ENCODE assay signal across 10 cellular contexts in the genomic region with DNA sequence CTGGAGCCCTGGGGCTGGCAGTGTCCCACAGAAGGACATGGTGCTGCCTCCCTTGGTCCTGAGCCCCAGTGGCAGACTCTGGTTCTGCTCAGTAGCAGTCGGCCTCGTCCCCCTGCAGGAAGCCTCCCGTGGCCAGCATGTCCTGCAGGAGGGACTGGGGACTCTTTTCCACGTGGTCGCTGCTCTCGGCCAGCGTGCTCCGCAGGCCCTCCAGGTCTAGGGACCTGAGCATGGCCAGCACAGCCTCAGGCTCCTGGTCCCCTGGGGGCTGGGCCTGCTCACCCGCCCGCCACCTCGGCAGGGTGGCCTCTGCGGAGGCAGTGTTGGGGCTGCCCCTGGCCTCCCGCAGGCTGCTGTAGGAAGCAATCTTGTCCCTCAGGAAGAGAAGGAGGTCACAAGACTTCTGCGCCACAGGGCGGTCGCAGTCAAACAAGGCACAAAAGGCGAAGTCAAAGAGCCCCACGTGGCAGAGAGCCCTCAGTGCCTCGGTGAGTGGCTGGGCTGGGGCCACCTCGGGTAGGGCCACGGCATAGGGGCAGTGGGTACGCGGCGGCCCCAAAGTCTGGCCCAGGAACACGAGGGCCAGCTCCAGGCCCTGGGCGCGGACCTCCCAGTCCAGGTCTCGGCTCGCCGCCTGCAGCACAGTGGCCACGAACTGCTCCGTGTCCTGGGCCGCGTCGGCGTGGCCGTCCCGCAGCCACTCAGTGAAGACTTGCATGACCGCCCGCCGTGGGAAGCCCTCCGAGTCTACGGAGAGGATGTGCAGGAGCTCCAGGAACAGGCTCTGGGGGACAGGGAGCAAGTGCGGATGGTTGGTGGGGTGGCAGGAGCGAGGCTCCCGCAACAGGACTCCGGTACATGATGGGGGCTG. TPM values are rescaled to one million over a fixed set of nuclear protein-coding genes. Genes with fewer than 3 reads are reported as not detected.
DNase-seq lines count a peak whose midpoint lies in the region; ATAC-seq, FAIRE-seq and TF ChIP-seq lines count a peak whose summit lies in the region.
"Had no signal": no experiment of that assay in that cellular context is flagged by ENCODE, and none has a peak within 500 bp of the region (broad histone marks: within the 10 kb centered on the region; RNA-seq: fewer than 3 reads in every experiment).

No MANE protein-coding gene starts in this region.

- H3K4me3 ChIP-seq in WERI-Rb-1 (ENCODE audit: low read depth, low read length) (no peak overlapping the region), left lung (no peak overlapping the region)
- H3K4me3 ChIP-seq: dorsolateral prefrontal cortex had no signal

- TF ChIP-seq CTCF in WERI-Rb-1 (IDR thresholded peaks at IDR 0.05; ENCODE audit: low read depth, low read length) (no peak), left lung (IDR thresholded peaks at IDR 0.05) (no peak), type B pancreatic cell (conservative IDR thresholded peaks at IDR 0.05) (peak; percentile 30)

- H3K27me3 ChIP-seq in WERI-Rb-1 (ENCODE audit: insufficient read depth, low read depth, severe bottlenecking) (no peaks in the 10 kb centered on the region), left lung (no peaks in the 10 kb centered on the region)
- H3K27me3 ChIP-seq: dorsolateral prefrontal cortex had no signal

- H3K27ac ChIP-seq in WERI-Rb-1, result no peak overlapping the region
- no peak overlapping the region for H3K27ac ChIP-seq in left lung
- H3K27ac ChIP-seq: dorsolateral prefrontal cortex had no signal

- H3K9me3 Mint-ChIP-seq in activated naive CD4-positive, alpha-beta T cell treated with anti-CD3 and anti-CD28 coated beads, Interleukin-2, amount 10 ng/mL, durations not matched to agents 7 days and 5 days, result no peaks in the 10 kb centered on the region
- no peaks in the 10 kb centered on the region for H3K9me3 Mint-ChIP-seq in type B pancreatic cell

- DNase-seq in activated naive CD4-positive, alpha-beta T cell treated with anti-CD3 and anti-CD28 coated beads, Interleukin-2, amount 10 ng/mL, durations not matched to agents 7 days and 5 days, result peak; percentile 21
- no peak for DNase-seq in activated naive CD4-positive, alpha-beta T cell treated with Interleukin-2 at 50 U/mL for 16 hours
- DNase-seq in WERI-Rb-1, result peak; percentile 22
- DNase-seq in left lung, result peak; percentile 29 to 80
- DNase-seq in type B pancreatic cell (ENCODE audit: extremely low spot score, unreplicated experiment), result no peak
- no peak for DNase-seq in GM12892 (ENCODE audit: insufficient read length)
- DNase-seq: activated T-cell treated with anti-CD3 and anti-CD28 coated beads for 4 hours had no signal

- CTCF ChIA-PET in activated naive CD4-positive, alpha-beta T cell treated with anti-CD3 and anti-CD28 coated beads, Interleukin-2, amount 10 ng/mL, durations not matched to agents 7 days and 5 days (lab: Charles Lee), result no interaction called here

- H3K4me3 Mint-ChIP-seq in activated naive CD4-positive, alpha-beta T cell treated with anti-CD3 and anti-CD28 coated beads, Interleukin-2, amount 10 ng/mL, durations not matched to agents 7 days and 5 days, result no peak overlapping the region
- H3K4me3 Mint-ChIP-seq in type B pancreatic cell, result no peak overlapping the region

- intact Hi-C loops in left lung (cut with DNase I), result no loop called here

- ATAC-seq in left lung (no peak), HG02610 (IDR thresholded peaks at IDR 0.05; ENCODE audit: unreplicated experiment) (no peak), GM18861 (IDR thresholded peaks at IDR 0.05; ENCODE audit: unreplicated experiment) (no peak)

- H3K9me3 ChIP-seq in WERI-Rb-1 (ENCODE audit: severe bottlenecking) (no peaks in the 10 kb centered on the region), left lung (no peaks in the 10 kb centered on the region)

- peaks cover 53% of the 10 kb centered on the region for H3K36me3 ChIP-seq in WERI-Rb-1
- H3K36me3 ChIP-seq in left lung, result peaks cover 0 to 57% of the 10 kb centered on the region in 2 donors

- peaks cover 3% of the 10 kb centered on the region for H3K36me3 Mint-ChIP-seq in activated naive CD4-positive, alpha-beta T cell treated with anti-CD3 and anti-CD28 coated beads, Interleukin-2, amount 10 ng/mL, durations not matched to agents 7 days and 5 days
- no peaks in the 10 kb centered on the region for H3K36me3 Mint-ChIP-seq in type B pancreatic cell

- no peaks in the 10 kb centered on the region for H3K27me3 Mint-ChIP-seq in activated naive CD4-positive, alpha-beta T cell treated with anti-CD3 and anti-CD28 coated beads, Interleukin-2, amount 10 ng/mL, durations not matched to agents 7 days and 5 days
- no peaks in the 10 kb centered on the region for H3K27me3 Mint-ChIP-seq in type B pancreatic cell

- FAIRE-seq in GM12892 (lab: Jason Lieb, UNC), result no peak

- H3K4me1 Mint-ChIP-seq in activated naive CD4-positive, alpha-beta T cell treated with anti-CD3 and anti-CD28 coated beads, Interleukin-2, amount 10 ng/mL, durations not matched to agents 7 days and 5 days, result no peaks in the 10 kb centered on the region
- H3K4me1 Mint-ChIP-seq in type B pancreatic cell (ENCODE audit: unreplicated experiment), result no peaks in the 10 kb centered on the region

- peak overlapping the region; percentile 37 for H3K27ac Mint-ChIP-seq in activated naive CD4-positive, alpha-beta T cell treated with anti-CD3 and anti-CD28 coated beads, Interleukin-2, amount 10 ng/mL, durations not matched to agents 7 days and 5 days
- H3K27ac Mint-ChIP-seq in type B pancreatic cell, result no peak overlapping the region

- H3K4me1 ChIP-seq in left lung, result no peaks in the 10 kb centered on the region

- no peak for TF ChIP-seq POLR2A in GM12892 (IDR thresholded peaks at IDR 0.05; ENCODE audit: low read depth, low read length)

RNA-seq across cellular contexts. Expression of a gene that starts 17.1 kb away (rescaled TPM):
- total RNA-seq in left lung (10 to 100 TPM; 22.5 to 24.7 TPM), type B pancreatic cell (ENCODE audit: low replicate concordance) (25.2 and 40.3 TPM in 2 replicates)
- 7.6 TPM for polyA plus RNA-seq in GM12892 (2012; ENCODE audit: missing spikeins)

RNA-seq across cellular contexts. Expression of a gene that starts 18.6 kb away (rescaled TPM):
- total RNA-seq in left lung (10 to 100 TPM; 38.0 to 59.2 TPM), type B pancreatic cell (ENCODE audit: low replicate concordance) (5.0 and 15.3 TPM in 2 replicates)
- 0.17 TPM for polyA plus RNA-seq in GM12892 (2012; ENCODE audit: missing spikeins)

RNA-seq across cellular contexts. Expression of a gene that starts 20.6 kb away (rescaled TPM):
- 10 to 100 TPM; 19.0 to 19.3 TPM for total RNA-seq in left lung
- 25.7 and 35.2 TPM in 2 replicates for total RNA-seq in type B pancreatic cell (ENCODE audit: low replicate concordance)
- 2.7 TPM for polyA plus RNA-seq in GM12892 (2012; ENCODE audit: missing spikeins)

Comparison
In these comparisons a context has a peak if more than half of its experiments do, and no peak if none do; other contexts are left out.
1. DNase-seq: peak in activated naive CD4-positive, alpha-beta T cell treated with anti-CD3 and anti-CD28 coated beads, Interleukin-2, amount 10 ng/mL, durations not matched to agents 7 days and 5 days (single experiment), WERI-Rb-1 (single experiment) and left lung (2 of 2); none in activated naive CD4-positive, alpha-beta T cell treated with Interleukin-2 at 50 U/mL for 16 hours (single experiment), type B pancreatic cell (single experiment) and GM12892 (single experiment).